ENCODE assay signal across 20 cellular contexts in genomic region chr17:3065192-3065591, GRCh38. TPM values are rescaled to one million over a fixed set of nuclear protein-coding genes. Genes with fewer than 3 reads are reported as not detected.
DNase-seq lines count a peak whose midpoint lies in the region; ATAC-seq, FAIRE-seq and TF ChIP-seq lines count a peak whose summit lies in the region.
"Not testable (repeated sequence)": the region's sequence is repeated elsewhere in the genome, so short reads cannot be mapped to it uniquely, and the experiment has no call there.
"Had no signal": no experiment of that assay in that cellular context is flagged by ENCODE, and none has a peak within 500 bp of the region (broad histone marks: within the 10 kb centered on the region; RNA-seq: fewer than 3 reads in every experiment).

No MANE protein-coding gene starts in this region.

- not testable (repeated sequence) for ATAC-seq in A549
- ATAC-seq in left lung, result peak; percentile 85

- FAIRE-seq in A549 (lab: Jason Lieb, UNC) (peak; percentile 91), GM12891 (lab: Jason Lieb, UNC) (peak; percentile 16)

- H3K4me2 ChIP-seq in A549, result not testable (repeated sequence)

- not testable (repeated sequence) for H3K27ac ChIP-seq in A549
- H3K27ac ChIP-seq in left lung, result peak overlapping the region in 1 of 2 donors; percentile 41
- H3K27ac ChIP-seq in neutrophil, result peak overlapping the region; percentile 59

- not testable (repeated sequence) for H3K9me3 ChIP-seq in A549, left lung, neutrophil

- intact Hi-C loops in left lung (cut with DNase I), result not testable (repeated sequence)

- not testable (repeated sequence) for H3K4me1 ChIP-seq in A549; left lung; neutrophil (ENCODE audit: control insufficient read depth in 1 of 2, insufficient read depth in 1 of 2, low read depth in 1 of 2, low read length in 1 of 2)

- not testable (repeated sequence) for DNase-seq in A549 (ENCODE audit: low read depth in 1 of 2, low spot score in 1 of 2); GM12891 (ENCODE audit: insufficient read length, low spot score); left lung
- peak; percentile 49 to 81 for DNase-seq in NOMO-1 (lab: John Stamatoyannopoulos, UW; ENCODE audit: unreplicated experiment in 2 of 2)
- peak; percentile 53 for DNase-seq in SKM-1 treated with dmso at 0.1 percent for 144 hours (lab: John Stamatoyannopoulos, UW; ENCODE audit: unreplicated experiment)
- peak; percentile 45 for DNase-seq in choroid plexus epithelial cell (ENCODE audit: low read depth)
- peak; percentile 38 for DNase-seq in globus pallidus (ENCODE audit: low spot score)

- H3K27me3 ChIP-seq in left lung, neutrophil: not testable (repeated sequence)

- H3K4me3 ChIP-seq in A549; choroid plexus epithelial cell (ENCODE audit: low read depth, low read length); left lung; neutrophil (ENCODE audit: low read depth in 1 of 2, low read length in 1 of 2): not testable (repeated sequence)

- not testable (repeated sequence) for TF ChIP-seq POLR2A in A549 (IDR thresholded peaks at IDR 0.05; ENCODE audit: low read length); GM12891 (IDR thresholded peaks at IDR 0.05; ENCODE audit: low read depth, low read length)

- TF ChIP-seq CTCF in A549 (IDR thresholded peaks at IDR 0.05); choroid plexus epithelial cell (conservative IDR thresholded peaks at IDR 0.05; ENCODE audit: low read depth, low read length); left lung (IDR thresholded peaks at IDR 0.05); neutrophil (IDR thresholded peaks at IDR 0.05): not testable (repeated sequence)

- not testable (repeated sequence) for TF ChIP-seq EP300 in A549 (IDR thresholded peaks at IDR 0.05)

- CTCF ChIA-PET in A549 (lab: Yijun Ruan, JAX), result not testable (repeated sequence)

- 13% methylated on average over 1 of the region's 1 CpG for WGBS in A549 (ENCODE audit: missing lambda C conversion rate)

- not testable (repeated sequence) for H3K36me3 ChIP-seq in left lung, neutrophil

- TF ChIP-seq RAD21 in A549 (conservative IDR thresholded peaks at IDR 0.05 in 1 of 2, IDR thresholded peaks at IDR 0.05 in 1 of 2), result not testable (repeated sequence)

- POLR2A ChIA-PET in A549 (lab: Yijun Ruan, JAX), result not testable (repeated sequence)

RNA-seq across cellular contexts. Expression of gene OR1D5, which starts 1.8 kb away (rescaled TPM):
- not detected in 2 replicates for polyA plus RNA-seq in A549 (2011; rRNA removed)
- not detected in 2 replicates for polyA plus RNA-seq in A549 (2012; cell fraction: cytosol; rRNA removed)
- polyA plus RNA-seq in A549 (2012; cell fraction: nucleus; rRNA removed), result not detected in 2 replicates
- not detected in 3 replicates for polyA plus RNA-seq in A549 (2017; fragmentation: RNase III; extraction: RNeasy Plus Mini Kit Qiagen cat#74134 plus additional on column Dnase treatment)
- polyA minus RNA-seq in A549 (2011; rRNA and poly(A)+ RNA removed), result not detected in 2 replicates
- polyA plus RNA-seq in GM12891 (2012; ENCODE audit: low read depth, missing spikeins), result not detected
- total RNA-seq in left lung, result not detected
- total RNA-seq: activated CD4-positive, alpha-beta T cell treated with anti-CD3 and anti-CD28 coated beads for 36 hours; activated CD8-positive, alpha-beta T cell treated with anti-CD3 and anti-CD28 coated beads for 36 hours; activated T-helper 1 cell treated with anti-CD3 and anti-CD28 coated beads, Interleukin-12 subunit alpha, Interleukin-12 subunit beta, Interleukin-2, Interleukin-4 antibody, amounts not matched to agents 30 ng/mL and 10 ng/mL and 1 ng/mL, durations not matched to agents 14 hours and 24 hours and 36 hours; CD4-positive, alpha-beta T cell; GM23248; LHCN-M2; lower leg skin; mononuclear cell; osteocyte; T-helper 17 cell; testis; urinary bladder had no signal
- polyA plus RNA-seq: GM23248, urinary bladder had no signal

RNA-seq across cellular contexts. Expression of gene OR1D2, which starts 39.0 kb away (rescaled TPM):
- polyA plus RNA-seq in A549 (2011; rRNA removed), result not detected in 2 replicates
- polyA plus RNA-seq in A549 (2012; cell fraction: cytosol; rRNA removed), result not detected in 2 replicates
- not detected in 2 replicates for polyA plus RNA-seq in A549 (2012; cell fraction: nucleus; rRNA removed)
- not detected in 3 replicates for polyA plus RNA-seq in A549 (2017; fragmentation: RNase III; extraction: RNeasy Plus Mini Kit Qiagen cat#74134 plus additional on column Dnase treatment)
- polyA minus RNA-seq in A549 (2011; rRNA and poly(A)+ RNA removed), result not detected in 2 replicates
- not detected for polyA plus RNA-seq in GM12891 (2012; ENCODE audit: low read depth, missing spikeins)
- not detected for total RNA-seq in left lung
- total RNA-seq: activated CD4-positive, alpha-beta T cell treated with anti-CD3 and anti-CD28 coated beads for 36 hours; activated CD8-positive, alpha-beta T cell treated with anti-CD3 and anti-CD28 coated beads for 36 hours; activated T-helper 1 cell treated with anti-CD3 and anti-CD28 coated beads, Interleukin-12 subunit alpha, Interleukin-12 subunit beta, Interleukin-2, Interleukin-4 antibody, amounts not matched to agents 30 ng/mL and 10 ng/mL and 1 ng/mL, durations not matched to agents 14 hours and 24 hours and 36 hours; CD4-positive, alpha-beta T cell; GM23248; LHCN-M2; lower leg skin; osteocyte; T-helper 17 cell; urinary bladder had no signal
- polyA plus RNA-seq: GM23248, urinary bladder had no signal
